In the genomic region with DNA sequence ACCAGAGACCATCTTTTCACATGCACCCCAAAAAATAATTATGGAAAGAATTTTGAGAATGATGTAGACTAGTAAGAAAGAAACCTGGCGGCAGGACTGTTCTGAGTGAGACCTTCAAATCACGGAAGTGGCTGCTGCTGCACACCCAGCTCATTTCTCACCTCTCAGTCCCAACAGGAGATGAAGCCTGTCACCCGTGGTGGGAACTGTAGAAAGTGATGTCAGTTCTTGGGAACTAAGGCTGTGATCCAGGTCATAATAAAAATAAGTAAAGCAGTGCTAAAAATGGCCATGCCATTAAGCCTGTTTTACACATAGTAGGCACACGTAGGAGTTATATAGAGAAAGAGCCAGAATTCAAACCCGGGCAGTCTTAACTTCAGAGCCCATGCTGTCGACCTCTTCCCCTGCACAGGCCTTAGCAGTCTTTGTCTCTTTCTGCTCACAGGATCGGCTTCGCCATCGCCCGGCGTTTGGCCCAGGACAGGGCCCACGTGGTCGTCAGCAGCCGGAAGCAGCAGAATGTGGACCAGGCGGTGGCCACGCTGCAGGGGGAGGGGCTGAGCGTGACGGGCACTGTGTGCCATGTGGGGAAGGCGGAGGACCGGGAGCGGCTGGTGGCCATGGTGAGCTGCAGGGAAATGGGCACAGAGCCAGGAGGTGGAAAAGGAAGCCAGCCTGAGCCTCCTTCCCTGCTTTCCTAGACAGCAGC, we compare ENCODE assay signal across 8 cellular contexts. TPM values are rescaled to one million over a fixed set of nuclear protein-coding genes. Genes with fewer than 3 reads are reported as not detected.
DNase-seq lines count a peak whose midpoint lies in the region; ATAC-seq and TF ChIP-seq lines count a peak whose summit lies in the region.
"Not testable (repeated sequence)": the region's sequence is repeated elsewhere in the genome, so short reads cannot be mapped to it uniquely, and the experiment has no call there.

No MANE protein-coding gene starts in this region.

- not testable (repeated sequence) for ATAC-seq in DND-41 (ENCODE audit: insufficient read depth, low read depth); WTC11
- ATAC-seq in GM21723 (IDR thresholded peaks at IDR 0.05; ENCODE audit: unreplicated experiment) (peak; percentile 45), right cardiac atrium (peak; percentile 7 to 20), aorta (ENCODE audit: low FRiP score) (peak; percentile 47)

- H3K9me3 ChIP-seq in DND-41 (ENCODE audit: insufficient read depth, low read length, severe bottlenecking); right cardiac atrium (ENCODE audit: control insufficient read depth, low read length); aorta (ENCODE audit: control insufficient read depth, low read length): not testable (repeated sequence)

- H3K27ac ChIP-seq in DND-41 (ENCODE audit: low read length) = peak overlapping the region; percentile 89
- H3K27ac ChIP-seq in right cardiac atrium (ENCODE audit: low read length); aorta (ENCODE audit: low read depth in 1 of 2, low read length in 2 of 2): not testable (repeated sequence)

- H3K4me1 ChIP-seq in DND-41 (ENCODE audit: insufficient read depth, low read length) = peaks cover 50% of the 10 kb centered on the region
- H3K4me1 ChIP-seq in right cardiac atrium (ENCODE audit: control insufficient read depth, insufficient read depth, low read length); aorta (ENCODE audit: control insufficient read depth in 1 of 2, insufficient read depth in 2 of 2, low read length in 2 of 2): not testable (repeated sequence)

- H3K4me3 Mint-ChIP-seq in WTC11 = peak overlapping the region; percentile 63; the same call in 1 of the 2 replicates

- peak overlapping the region; percentile 39 to 63; a peak in 3 of 4 replicates for H3K4me3 ChIP-seq in DND-41 (ENCODE audit: low read depth in 1 of 2, low read length in 2 of 2)
- H3K4me3 ChIP-seq in right cardiac atrium (ENCODE audit: low read length); aorta (ENCODE audit: low read length in 2 of 2): not testable (repeated sequence)

- intact Hi-C loops in right cardiac atrium (cut with DNase I) = loop anchor here in 2 of 4 donors (5.0 to 10.0 kb wide), 2 partner anchors 47 to 105 kb away; a partner anchor contains a TSS
- intact Hi-C loops in aorta (cut with DNase I) = not testable (repeated sequence)

- not testable (repeated sequence) for H3K27ac Mint-ChIP-seq in WTC11

- DNase-seq in DND-41; WTC11 (ENCODE audit: low spot score): not testable (repeated sequence)
- DNase-seq in NCI-H2029 treated with DMSO at 0.1 percent for 48 hours (lab: John Stamatoyannopoulos, UW) (peak; percentile 35), amygdala (lab: John Stamatoyannopoulos, UW) (peak in 40 of 56 donors; percentile 14 to 85 (median 60)), right cardiac atrium (peak; percentile 65 to 79 (median 75)), pons (ENCODE audit: low spot score) (peak; percentile 44), aorta (peak; percentile 83 to 84)

- not testable (repeated sequence) for H3K27me3 Mint-ChIP-seq in WTC11 (ENCODE audit: low read depth)

- POLR2A ChIA-PET in WTC11 (lab: Charles Lee) = not testable (repeated sequence)

- not testable (repeated sequence) for H3K36me3 Mint-ChIP-seq in WTC11

- not testable (repeated sequence) for H4K20me1 ChIP-seq in DND-41 (ENCODE audit: insufficient read depth, low read length)

- TF ChIP-seq CTCF in DND-41 (IDR thresholded peaks at IDR 0.05; ENCODE audit: borderline replicate concordance, extremely low read depth, low read length, poor library complexity, severe bottlenecking); WTC11 (IDR thresholded peaks at IDR 0.05): not testable (repeated sequence)

- H3K36me3 ChIP-seq in DND-41 (ENCODE audit: insufficient read depth, low read length); aorta (ENCODE audit: control insufficient read depth in 1 of 2, insufficient read depth in 2 of 2, low read length in 1 of 2): not testable (repeated sequence)

- 60% methylated on average over 21 of the region's 21 CpGs for WGBS in right cardiac atrium
- WGBS in aorta, 2 donors = 42 to 48% methylated on average over 14 to 21 of the region's 21 CpGs

- not testable (repeated sequence) for H2AFZ ChIP-seq in DND-41 (ENCODE audit: low read depth, low read length)

- H3K4me1 Mint-ChIP-seq in WTC11 = peaks cover 13% of the 10 kb centered on the region

- H3K27me3 ChIP-seq in DND-41 (ENCODE audit: insufficient read depth, low read length, poor library complexity); right cardiac atrium (ENCODE audit: control insufficient read depth, insufficient read depth); aorta (ENCODE audit: control insufficient read depth in 1 of 2, insufficient read depth in 2 of 2, low read length in 1 of 2): not testable (repeated sequence)

- H3K79me2 ChIP-seq in DND-41 (ENCODE audit: insufficient read depth, low read length) = peaks cover 15% of the 10 kb centered on the region

- peak overlapping the region; percentile 74 for H3K9ac ChIP-seq in DND-41 (ENCODE audit: low read depth, low read length)

- H3K4me2 ChIP-seq in DND-41 (ENCODE audit: insufficient read depth, low read length) = peak overlapping the region; percentile 76

- H3K9me3 Mint-ChIP-seq in WTC11 = not testable (repeated sequence)

- CTCF ChIA-PET in WTC11 (lab: Charles Lee) = interaction anchor here (1.6 to 2.5 kb wide), 3 partner anchors 46 to 358 kb away, joined by 5 to 8 read pairs (median 6); no protein-coding TSS in a partner anchor

RNA-seq across cellular contexts. Expression of a gene that starts 1.2 kb away (rescaled TPM):
- total RNA-seq in WTC11 (2021) (8.7 to 10.2 TPM (median 9.7 TPM) in 3 replicates), right cardiac atrium (10 to 100 TPM; 15.5 to 23.6 (median 20.5) TPM), aorta (10 to 100 TPM; 15.1 to 17.5 TPM)
- polyA plus RNA-seq in right cardiac atrium (44.2 TPM), aorta (10 to 100 TPM; 22.2 to 44.3 TPM)

RNA-seq across cellular contexts. Expression of a gene that starts 36.3 kb away (rescaled TPM):
- total RNA-seq in WTC11 (2021) = 14.5 to 14.9 TPM (median 14.8 TPM) in 3 replicates
- total RNA-seq in right cardiac atrium = 10 to 100 TPM; 19.9 to 27.9 (median 26.0) TPM
- 52.7 TPM for polyA plus RNA-seq in right cardiac atrium
- 10 to 100 TPM; 17.8 to 21.2 TPM for total RNA-seq in aorta
- 10 to 100 TPM; 43.9 to 47.3 TPM for polyA plus RNA-seq in aorta
